Comparison of ENCODE assay signal across 25 cellular contexts in genomic region chr1:19610282-19610978, GRCh38. TPM values are rescaled to one million over a fixed set of nuclear protein-coding genes. Genes with fewer than 3 reads are reported as not detected.
DNase-seq lines count a peak whose midpoint lies in the region; ATAC-seq, FAIRE-seq and TF ChIP-seq lines count a peak whose summit lies in the region.
"Had no signal": no experiment of that assay in that cellular context is flagged by ENCODE, and none has a peak within 500 bp of the region (broad histone marks: within the 10 kb centered on the region; RNA-seq: fewer than 3 reads in every experiment).

No MANE protein-coding gene starts in this region.

- DNase-seq in CD4-positive, alpha-beta memory T cell: no peak
- DNase-seq in RCC 7860 (ENCODE audit: low spot score) (peak; percentile 10), fibroblast of lung (ENCODE audit: low read depth in 2 of 2) (peak in 1 of 2 donors; percentile 44), NCI-H146 treated with DMSO at 0.1 percent for 48 hours (lab: John Stamatoyannopoulos, UW; ENCODE audit: unreplicated experiment) (no peak), HuH-7.5 (ENCODE audit: low spot score) (no peak)
- DNase-seq in naive thymus-derived CD4-positive, alpha-beta T cell: no peak
- no peak for DNase-seq in activated effector memory CD4-positive, alpha-beta T cell treated with Interleukin-2 at 50 U/mL for 16 hours
- DNase-seq: activated CD4-positive, alpha-beta T cell treated with anti-CD3 and anti-CD28 coated beads, Interleukin-2, amount 10 ng/mL, durations not matched to agents 24 days and 14 days; activated CD8-positive, alpha-beta memory T cell treated with anti-CD3 and anti-CD28 coated beads, Interleukin-2, amount 10 ng/mL, durations not matched to agents 7 days and 5 days; KBM-7; left lung; NCI-H1694; NCI-H526 treated with DMSO at 0.1 percent for 48 hours; SHP77; stimulated activated CD8-positive, alpha-beta memory T cell treated with anti-CD3 and anti-CD28 coated beads, Interleukin-4, amount 100 ng/mL, for 48 hours had no signal

- no peak overlapping the region for H2AFZ ChIP-seq in fibroblast of lung (ENCODE audit: low read length)

- peaks cover 33 to 72% (median 50%) of the 10 kb centered on the region in 4 donors for H3K4me1 Mint-ChIP-seq in CD4-positive, alpha-beta memory T cell
- H3K4me1 Mint-ChIP-seq in naive thymus-derived CD4-positive, alpha-beta T cell: peaks cover 22 to 67% (median 63%) of the 10 kb centered on the region in 7 donors

- H3K79me2 ChIP-seq in fibroblast of lung (ENCODE audit: control insufficient read depth, insufficient read depth, low read length): peaks cover 45% of the 10 kb centered on the region

- no peak overlapping the region for H3K27ac ChIP-seq in CD4-positive, alpha-beta memory T cell (ENCODE audit: low read depth, low read length)
- H3K27ac ChIP-seq in fibroblast of lung (ENCODE audit: insufficient read depth, low read length): no peak overlapping the region
- H3K27ac ChIP-seq in naive thymus-derived CD4-positive, alpha-beta T cell (ENCODE audit: low read depth, low read length): no peak overlapping the region
- H3K27ac ChIP-seq: BLaER1, neutrophil had no signal

- peak; percentile 24 for FAIRE-seq in RCC 7860 (lab: Jason Lieb, UNC)
- FAIRE-seq: bronchial epithelial cell, D721Med, endometrium, GM18507, urothelium cell line had no signal

- no peak overlapping the region for H3K4me3 Mint-ChIP-seq in CD4-positive, alpha-beta memory T cell
- H3K4me3 Mint-ChIP-seq in naive thymus-derived CD4-positive, alpha-beta T cell: no peak overlapping the region
- H3K4me3 Mint-ChIP-seq: activated CD4-positive, alpha-beta T cell treated with anti-CD3 and anti-CD28 coated beads, Interleukin-2, amount 10 ng/mL, durations not matched to agents 24 days and 14 days; activated CD8-positive, alpha-beta memory T cell treated with anti-CD3 and anti-CD28 coated beads, Interleukin-2, amount 10 ng/mL, durations not matched to agents 7 days and 5 days had no signal

- no peak overlapping the region for H3K9ac ChIP-seq in fibroblast of lung (ENCODE audit: insufficient read depth, low read length)
- H3K9ac ChIP-seq: BLaER1 had no signal

- H3K4me1 ChIP-seq in CD4-positive, alpha-beta memory T cell (ENCODE audit: insufficient read depth, low read length): peaks cover 26% of the 10 kb centered on the region
- peaks cover 6% of the 10 kb centered on the region for H3K4me1 ChIP-seq in fibroblast of lung (ENCODE audit: control insufficient read depth, extremely low read depth, insufficient read depth, low read length)
- peaks cover 24 to 26% of the 10 kb centered on the region in 2 donors for H3K4me1 ChIP-seq in naive thymus-derived CD4-positive, alpha-beta T cell (ENCODE audit: control insufficient read depth in 2 of 2, insufficient read depth in 2 of 2, low read length in 2 of 2)

- peak overlapping the region in 4 of 7 donors; percentile 24 to 82 (median 58) for H3K27ac Mint-ChIP-seq in CD4-positive, alpha-beta memory T cell
- H3K27ac Mint-ChIP-seq in naive thymus-derived CD4-positive, alpha-beta T cell: peak overlapping the region in 5 of 9 donors; percentile 7 to 81 (median 26)
- H3K27ac Mint-ChIP-seq: activated CD4-positive, alpha-beta T cell treated with anti-CD3 and anti-CD28 coated beads, Interleukin-2, amount 10 ng/mL, durations not matched to agents 24 days and 14 days; activated CD8-positive, alpha-beta memory T cell treated with anti-CD3 and anti-CD28 coated beads, Interleukin-2, amount 10 ng/mL, durations not matched to agents 7 days and 5 days had no signal

- intact Hi-C loops in CD4-positive, alpha-beta memory T cell (cut with micrococcal nuclease): no loop called here
- intact Hi-C loops in naive thymus-derived CD4-positive, alpha-beta T cell (cut with micrococcal nuclease): no loop called here

- H4K20me1 ChIP-seq in fibroblast of lung (ENCODE audit: control insufficient read depth, extremely low read depth, insufficient read depth, low read length): no peaks in the 10 kb centered on the region

- no peak overlapping the region for H3K4me3 ChIP-seq in CD4-positive, alpha-beta memory T cell (ENCODE audit: low read length in 2 of 2)
- H3K4me3 ChIP-seq in fibroblast of lung (replicated peaks in 1 of 4; ENCODE audit: control extremely low read depth in 1 of 4, insufficient read depth in 1 of 4, low read depth in 3 of 4, low read length in 4 of 4): no peak overlapping the region
- H3K4me3 ChIP-seq in naive thymus-derived CD4-positive, alpha-beta T cell (ENCODE audit: low read length): no peak overlapping the region
- H3K4me3 ChIP-seq: BLaER1, left lung had no signal

- no peaks in the 10 kb centered on the region for H3K27me3 Mint-ChIP-seq in CD4-positive, alpha-beta memory T cell
- no peaks in the 10 kb centered on the region for H3K27me3 Mint-ChIP-seq in naive thymus-derived CD4-positive, alpha-beta T cell
- H3K27me3 Mint-ChIP-seq: activated CD4-positive, alpha-beta T cell treated with anti-CD3 and anti-CD28 coated beads, Interleukin-2, amount 10 ng/mL, durations not matched to agents 24 days and 14 days; activated CD8-positive, alpha-beta memory T cell treated with anti-CD3 and anti-CD28 coated beads, Interleukin-2, amount 10 ng/mL, durations not matched to agents 7 days and 5 days had no signal

- ATAC-seq in naive thymus-derived CD4-positive, alpha-beta T cell: no peak
- no peak for ATAC-seq in HG03457 (IDR thresholded peaks at IDR 0.05; ENCODE audit: unreplicated experiment)
- ATAC-seq: activated CD8-positive, alpha-beta memory T cell treated with anti-CD3 and anti-CD28 coated beads, Interleukin-2, amount 10 ng/mL, durations not matched to agents 7 days and 5 days; left lung had no signal

- H3K9me3 ChIP-seq in CD4-positive, alpha-beta memory T cell (ENCODE audit: control insufficient read depth in 1 of 2, low read length in 2 of 2): no peaks in the 10 kb centered on the region
- H3K9me3 ChIP-seq in fibroblast of lung (ENCODE audit: control insufficient read depth, insufficient read depth, low read depth, low read length): no peaks in the 10 kb centered on the region
- no peaks in the 10 kb centered on the region for H3K9me3 ChIP-seq in naive thymus-derived CD4-positive, alpha-beta T cell (ENCODE audit: control insufficient read depth in 2 of 3, low read length in 3 of 3)
- H3K9me3 ChIP-seq: BLaER1, left lung, neutrophil had no signal

- CTCF ChIA-PET in CD4-positive, alpha-beta memory T cell (lab: Charles Lee; ENCODE audit: partially characterized antibody): interaction anchor here (0.7 to 1.4 kb wide), 3 partner anchors 28 to 203 kb away, joined by 4 read pairs; no protein-coding TSS in a partner anchor
- CTCF ChIA-PET in naive thymus-derived CD4-positive, alpha-beta T cell (lab: Charles Lee): interaction anchor here (1.7 kb wide), 1 partner anchor 41 kb away, joined by 7 read pairs; no protein-coding TSS in a partner anchor

- H3K27me3 ChIP-seq in CD4-positive, alpha-beta memory T cell (ENCODE audit: insufficient read depth, low read length): no peaks in the 10 kb centered on the region
- H3K27me3 ChIP-seq in fibroblast of lung (ENCODE audit: control insufficient read depth, insufficient read depth, low read length): no peaks in the 10 kb centered on the region
- H3K27me3 ChIP-seq in naive thymus-derived CD4-positive, alpha-beta T cell (ENCODE audit: control insufficient read depth in 2 of 2, insufficient read depth in 2 of 2, low read length in 2 of 2): no peaks in the 10 kb centered on the region
- H3K27me3 ChIP-seq: BLaER1, left lung, neutrophil had no signal

- H3K9me3 Mint-ChIP-seq in CD4-positive, alpha-beta memory T cell: peaks cover 0 to 2% (median 0%) of the 10 kb centered on the region in 8 donors
- H3K9me3 Mint-ChIP-seq in naive thymus-derived CD4-positive, alpha-beta T cell: peaks cover 0 to 1% (median 0%) of the 10 kb centered on the region in 11 donors
- H3K9me3 Mint-ChIP-seq: activated CD4-positive, alpha-beta T cell treated with anti-CD3 and anti-CD28 coated beads, Interleukin-2, amount 10 ng/mL, durations not matched to agents 24 days and 14 days had no signal

- peaks cover 8% of the 10 kb centered on the region for H3K36me3 ChIP-seq in CD4-positive, alpha-beta memory T cell (ENCODE audit: insufficient read depth, low read length)
- peaks cover 6% of the 10 kb centered on the region for H3K36me3 ChIP-seq in fibroblast of lung (ENCODE audit: control insufficient read depth, insufficient read depth, low read length)
- H3K36me3 ChIP-seq in naive thymus-derived CD4-positive, alpha-beta T cell (ENCODE audit: control insufficient read depth in 2 of 3, insufficient read depth in 3 of 3, low read length in 3 of 3): no peaks in the 10 kb centered on the region

- TF ChIP-seq CTCF in fibroblast of lung (conservative IDR thresholded peaks at IDR 0.05 in 1 of 2, IDR thresholded peaks at IDR 0.05 in 1 of 2; ENCODE audit: low read depth in 1 of 2, low read length in 2 of 2): no peak

- peaks cover 16 to 33% of the 10 kb centered on the region in 2 donors for H3K36me3 Mint-ChIP-seq in CD4-positive, alpha-beta memory T cell
- H3K36me3 Mint-ChIP-seq in naive thymus-derived CD4-positive, alpha-beta T cell: peaks cover 6 to 30% (median 21%) of the 10 kb centered on the region in 5 donors

- POLR2A ChIA-PET in CD4-positive, alpha-beta memory T cell (lab: Charles Lee; ENCODE audit: partially characterized antibody): interaction anchor here (0.6 to 1.5 kb wide), 3 partner anchors 14 to 681 kb away, joined by 3 to 4 read pairs (median 4); a partner anchor contains a TSS
- POLR2A ChIA-PET in naive thymus-derived CD4-positive, alpha-beta T cell (lab: Charles Lee): interaction anchor here (0.6 to 13.2 kb wide), 4 partner anchors 8 to 864 kb away, joined by 3 to 88 read pairs (median 3); a partner anchor contains a TSS

- H3K4me2 ChIP-seq in fibroblast of lung (ENCODE audit: extremely low read depth, insufficient read depth, low read length): peak overlapping the region; percentile 54
- H3K4me2 ChIP-seq: BLaER1 had no signal

RNA-seq across cellular contexts. Expression of gene NBL1, which starts 33.7 kb away (rescaled TPM):
- total RNA-seq in CD4-positive, alpha-beta memory T cell: 10 to 100 TPM; 22.8 to 24.6 TPM
- polyA plus RNA-seq in CD4-positive, alpha-beta memory T cell: 10 to 100 TPM in 1 of 2 donors, 1 to 10 TPM in 1; 8.9 to 12.0 TPM
- 103 and 180 TPM in 2 replicates for total RNA-seq in fibroblast of lung
- 59.3 and 115 TPM in 2 replicates for polyA plus RNA-seq in fibroblast of lung
- polyA plus RNA-seq in fibroblast of lung (2012): 135 and 351 TPM in 2 replicates
- polyA minus RNA-seq in fibroblast of lung (ENCODE audit: low replicate concordance): 374 and 622 TPM in 2 replicates
- 10 to 100 TPM; 20.7 to 36.1 (median 22.8) TPM for total RNA-seq in naive thymus-derived CD4-positive, alpha-beta T cell
- polyA plus RNA-seq in naive thymus-derived CD4-positive, alpha-beta T cell: 1 to 10 TPM; 2.5 to 4.0 TPM

RNA-seq across cellular contexts. Expression of gene HTR6, which starts 54.2 kb away (rescaled TPM):
- total RNA-seq in CD4-positive, alpha-beta memory T cell: under 1 TPM; 0.33 to 0.44 TPM
- polyA plus RNA-seq in CD4-positive, alpha-beta memory T cell: 1 to 10 TPM in 1 of 2 donors, not detected in 1; 1.1 TPM
- under 0.01 TPM in 1 of 2 replicates, not detected in the other for total RNA-seq in fibroblast of lung
- 0.02 TPM in 1 of 2 replicates, not detected in the other for polyA plus RNA-seq in fibroblast of lung
- polyA plus RNA-seq in fibroblast of lung (2012): not detected in 2 replicates
- 0.78 TPM in 1 of 2 replicates, not detected in the other for polyA minus RNA-seq in fibroblast of lung (ENCODE audit: low replicate concordance)
- under 1 TPM in 2 of 5 experiments, not detected in 3; 0.40 to 0.54 TPM for total RNA-seq in naive thymus-derived CD4-positive, alpha-beta T cell
- polyA plus RNA-seq in naive thymus-derived CD4-positive, alpha-beta T cell: under 1 TPM; 0.13 to 0.92 TPM
- total RNA-seq: A673; activated CD4-positive, alpha-beta T cell treated with anti-CD3 and anti-CD28 coated beads, Interleukin-2, amount 10 ng/mL, durations not matched to agents 24 days and 14 days; activated CD8-positive, alpha-beta memory T cell treated with anti-CD3 and anti-CD28 coated beads, Interleukin-2, amount 10 ng/mL, durations not matched to agents 7 days and 5 days; bronchial epithelial cell; left lung; subcutaneous adipose tissue had no signal
